8 cellular contexts compared by ENCODE assay signal in the genomic region with DNA sequence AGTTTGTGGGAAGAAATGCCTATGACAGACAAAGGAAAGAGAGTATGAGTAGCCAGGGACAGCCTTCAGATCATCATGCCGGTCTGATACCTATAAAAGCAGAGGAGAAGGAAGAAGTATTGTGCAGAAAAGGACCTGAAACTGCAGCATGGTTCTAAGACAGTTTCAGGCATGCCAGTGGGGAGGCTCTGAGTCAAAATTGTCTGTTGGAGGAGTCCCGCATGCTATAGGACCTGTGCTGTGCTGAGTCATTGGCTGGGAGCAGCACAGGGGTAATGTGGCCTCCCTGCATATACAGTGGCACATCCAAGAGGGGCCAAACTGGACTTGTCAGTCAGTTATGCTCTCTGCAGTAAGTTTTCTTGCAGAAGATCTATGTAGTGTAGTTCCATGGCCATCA. TPM values are rescaled to one million over a fixed set of nuclear protein-coding genes. Genes with fewer than 3 reads are reported as not detected.
DNase-seq lines count a peak whose midpoint lies in the region; ATAC-seq and TF ChIP-seq lines count a peak whose summit lies in the region.

No MANE protein-coding gene starts in this region.

- H3K79me2 ChIP-seq in PC-9 (ENCODE audit: low read depth), result no peaks in the 10 kb centered on the region

- no peak overlapping the region for H3K4me3 ChIP-seq in PC-9

- POLR2A ChIA-PET in activated CD4-positive, alpha-beta memory T cell treated with anti-CD3 and anti-CD28 coated beads for 36 hours (lab: Charles Lee), result no interaction called here
- POLR2A ChIA-PET in PC-9 (lab: Charles Lee; ENCODE audit: unreplicated experiment), result no interaction called here

- H3K27me3 Mint-ChIP-seq in activated CD4-positive, alpha-beta memory T cell treated with anti-CD3 and anti-CD28 coated beads for 36 hours, result peaks cover 1% of the 10 kb centered on the region
- peaks cover 30% of the 10 kb centered on the region for H3K27me3 Mint-ChIP-seq in type B pancreatic cell
- H3K27me3 Mint-ChIP-seq in immature natural killer cell (ENCODE audit: low read depth in 3 of 3), result peaks cover 0 to 10% (median 7%) of the 10 kb centered on the region in 3 donors

- CTCF ChIA-PET in activated CD4-positive, alpha-beta memory T cell treated with anti-CD3 and anti-CD28 coated beads for 36 hours (lab: Charles Lee), result interaction anchor here (2.4 kb wide), 1 partner anchor 11 kb away, joined by 10 read pairs; no protein-coding TSS in a partner anchor
- CTCF ChIA-PET in PC-9 (lab: Charles Lee), result no interaction called here

- ATAC-seq in GM19324 (IDR thresholded peaks at IDR 0.05; ENCODE audit: low FRiP score, unreplicated experiment), result peak; percentile 89
- peak; percentile 100 for ATAC-seq in HG03103 (IDR thresholded peaks at IDR 0.05; ENCODE audit: low read depth, unreplicated experiment)

- H2AFZ ChIP-seq in PC-9, result no peak overlapping the region

- no peak overlapping the region for H3K4me3 Mint-ChIP-seq in activated CD4-positive, alpha-beta memory T cell treated with anti-CD3 and anti-CD28 coated beads for 36 hours
- H3K4me3 Mint-ChIP-seq in type B pancreatic cell, result no peak overlapping the region
- H3K4me3 Mint-ChIP-seq in immature natural killer cell, result no peak overlapping the region

- H3K9me2 ChIP-seq in PC-9 (ENCODE audit: insufficient read depth), result no peaks in the 10 kb centered on the region

- H3K27me3 ChIP-seq in PC-9 (ENCODE audit: insufficient read depth, low read depth), result peaks cover 5% of the 10 kb centered on the region; the same call in 1 of the 2 replicates

- intact Hi-C loops in activated CD4-positive, alpha-beta memory T cell treated with anti-CD3 and anti-CD28 coated beads for 36 hours (cut with micrococcal nuclease), result no loop called here
- intact Hi-C loops in PC-9 (cut with micrococcal nuclease; ENCODE audit: unreplicated experiment), result no loop called here

- no peaks in the 10 kb centered on the region for H3K4me1 ChIP-seq in PC-9 (replicated peaks; ENCODE audit: insufficient read depth)

- peaks cover 11% of the 10 kb centered on the region for H3K4me1 Mint-ChIP-seq in activated CD4-positive, alpha-beta memory T cell treated with anti-CD3 and anti-CD28 coated beads for 36 hours (ENCODE audit: low read depth)
- H3K4me1 Mint-ChIP-seq in type B pancreatic cell (ENCODE audit: unreplicated experiment) (no peaks in the 10 kb centered on the region), immature natural killer cell (no peaks in the 10 kb centered on the region)

- H3K4me2 ChIP-seq in PC-9, result no peak overlapping the region

- no peaks in the 10 kb centered on the region for H3K36me3 ChIP-seq in PC-9 (ENCODE audit: low read depth)

- no TSS peak for BruUV-seq in PC-9 (replicated peaks; lab: Mats Ljungman, UMichigan)

- no peaks in the 10 kb centered on the region for H3K9me3 Mint-ChIP-seq in activated CD4-positive, alpha-beta memory T cell treated with anti-CD3 and anti-CD28 coated beads for 36 hours
- H3K9me3 Mint-ChIP-seq in type B pancreatic cell (no peaks in the 10 kb centered on the region), immature natural killer cell (no peaks in the 10 kb centered on the region)

- H3K9me3 ChIP-seq in PC-9 (ENCODE audit: insufficient read depth, low read depth), result no peaks in the 10 kb centered on the region

- no peak overlapping the region for H3K27ac Mint-ChIP-seq in activated CD4-positive, alpha-beta memory T cell treated with anti-CD3 and anti-CD28 coated beads for 36 hours
- H3K27ac Mint-ChIP-seq in type B pancreatic cell (no peak overlapping the region), immature natural killer cell (no peak overlapping the region)

- H3K27ac ChIP-seq in PC-9, result no peak overlapping the region

- DNase-seq in Daoy (ENCODE audit: low read depth) (peak; percentile 70), type B pancreatic cell (ENCODE audit: extremely low spot score, unreplicated experiment) (no peak), PC-9 (no peak), immature natural killer cell (no peak), SW480 (ENCODE audit: low spot score) (no peak)
- peak; percentile 72 for DNase-seq in activated CD4-positive, alpha-beta memory T cell treated with anti-CD3 and anti-CD28 coated beads for 36 hours

- no peaks in the 10 kb centered on the region for H3K36me3 Mint-ChIP-seq in activated CD4-positive, alpha-beta memory T cell treated with anti-CD3 and anti-CD28 coated beads for 36 hours
- H3K36me3 Mint-ChIP-seq in type B pancreatic cell, result no peaks in the 10 kb centered on the region
- no peaks in the 10 kb centered on the region for H3K36me3 Mint-ChIP-seq in immature natural killer cell

- no peaks in the 10 kb centered on the region for H4K20me1 ChIP-seq in PC-9 (ENCODE audit: insufficient read depth)

- no peaks in the 10 kb centered on the region for H3F3A ChIP-seq in PC-9 (ENCODE audit: insufficient read depth, low read depth)

- TF ChIP-seq CTCF in type B pancreatic cell (conservative IDR thresholded peaks at IDR 0.05) (no peak), PC-9 (conservative IDR thresholded peaks at IDR 0.05) (no peak)

RNA-seq across cellular contexts. Expression of gene NEUROD4, which starts 40.7 kb away (rescaled TPM):
- not detected in 2 replicates for total RNA-seq in Daoy (2014; rRNA removed; shearing (Covaris generic))
- total RNA-seq in activated CD4-positive, alpha-beta memory T cell treated with anti-CD3 and anti-CD28 coated beads for 36 hours, result not detected
- 1.6 and 3.3 TPM in 2 replicates for total RNA-seq in type B pancreatic cell (ENCODE audit: low replicate concordance)
- total RNA-seq in PC-9 (2021), result not detected in 2 replicates
- not detected for polyA plus RNA-seq in immature natural killer cell

Comparison
In these comparisons a context has a peak if more than half of its experiments do, and no peak if none do; other contexts are left out.
1. DNase-seq: peak in Daoy (single experiment) and activated CD4-positive, alpha-beta memory T cell treated with anti-CD3 and anti-CD28 coated beads for 36 hours (single experiment); none in type B pancreatic cell (single experiment), PC-9 (0 of 2), immature natural killer cell (0 of 3) and SW480 (single experiment).